8 cellular contexts compared by ENCODE assay signal in the genomic region with DNA sequence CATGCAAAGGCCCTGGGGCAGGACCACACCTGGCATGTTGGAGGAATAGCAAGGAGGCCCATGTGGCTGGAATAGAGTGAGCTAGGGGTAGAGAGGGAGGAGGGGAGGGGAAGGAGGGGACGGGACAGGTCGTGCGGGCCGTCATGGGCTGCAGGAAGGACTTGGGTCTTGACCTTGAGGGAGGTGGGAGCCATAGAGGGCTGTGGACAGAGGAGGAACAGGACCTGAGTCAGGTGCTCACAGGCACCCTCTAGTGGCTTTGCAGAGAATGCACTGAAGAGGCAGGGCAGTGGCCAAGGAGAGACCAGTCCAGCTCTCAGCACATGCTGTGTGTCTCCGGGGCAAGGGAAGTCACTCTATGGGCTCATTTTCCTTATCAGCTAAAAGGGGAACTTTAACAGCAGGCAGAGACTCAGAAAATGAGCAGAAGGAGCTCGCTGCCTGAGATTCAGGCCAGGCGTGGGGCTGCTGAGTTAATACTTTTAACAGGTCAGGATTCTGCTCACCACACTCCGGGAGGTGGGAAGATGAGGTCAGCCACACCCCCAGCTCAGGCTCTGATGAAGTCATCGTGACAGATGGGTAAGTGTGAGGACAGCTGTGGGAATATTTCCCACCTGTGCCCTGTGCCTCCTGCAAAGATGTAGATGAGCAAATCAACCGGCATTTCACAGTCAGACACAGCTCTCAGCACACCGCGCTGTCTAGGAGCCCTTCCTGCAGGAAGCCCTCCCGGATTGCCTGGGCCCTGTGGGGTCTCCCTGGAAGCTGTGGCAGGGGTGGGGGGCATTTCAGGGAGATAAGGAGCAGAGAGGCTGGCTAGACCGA. TPM values are rescaled to one million over a fixed set of nuclear protein-coding genes. Genes with fewer than 3 reads are reported as not detected.
DNase-seq lines count a peak whose midpoint lies in the region; ATAC-seq and TF ChIP-seq lines count a peak whose summit lies in the region.

No MANE protein-coding gene starts in this region.

- 13% methylated on average over 14 of the region's 14 CpGs for WGBS in mesenchymal stem cell

- H3K4ac ChIP-seq in mesenchymal stem cell (ENCODE audit: low read depth in 1 of 2, low read length in 2 of 2) = peak overlapping the region; percentile 7 to 19

- H2AK5ac ChIP-seq in mesenchymal stem cell (ENCODE audit: low read length, severe bottlenecking) = peak overlapping the region; percentile 89

- H3K4me3 ChIP-seq in A673 (ENCODE audit: low read depth, low read length, poor library complexity, severe bottlenecking) (no peak overlapping the region), mesenchymal stem cell (ENCODE audit: insufficient read depth in 1 of 2, low read depth in 1 of 2, low read length in 2 of 2) (no peak overlapping the region)

- H3K27ac Mint-ChIP-seq in activated B cell treated with CpG ODN at 0.5 μM for 24 hours = peak overlapping the region; percentile 16

- H3K27ac ChIP-seq in A673 (ENCODE audit: low read depth, low read length, poor library complexity, severe bottlenecking) (no peak overlapping the region), mesenchymal stem cell (ENCODE audit: low read length, poor library complexity, severe bottlenecking) (peak overlapping the region; percentile 75), substantia nigra (ENCODE audit: low read depth, low read length, poor library complexity, severe bottlenecking) (no peak overlapping the region)

- H3K9me3 Mint-ChIP-seq in activated B cell treated with CpG ODN at 0.5 μM for 24 hours = no peaks in the 10 kb centered on the region

- H4K8ac ChIP-seq in mesenchymal stem cell (ENCODE audit: low read length) = peak overlapping the region; percentile 43

- no peak overlapping the region for H3K4me2 ChIP-seq in mesenchymal stem cell (ENCODE audit: low read length, poor library complexity, severe bottlenecking)

- TF ChIP-seq CTCF in A673 (conservative IDR thresholded peaks at IDR 0.05; ENCODE audit: low read depth, low read length) (peak; percentile 82), GM12874 (IDR thresholded peaks at IDR 0.05; ENCODE audit: insufficient read depth, low read depth, low read length) (peak; percentile 94), activated B cell treated with CpG ODN at 0.5 μM for 24 hours (IDR thresholded peaks at IDR 0.05) (no peak)

- H2BK12ac ChIP-seq in mesenchymal stem cell (ENCODE audit: low read length in 2 of 2) = peak overlapping the region; percentile 70 to 76

- BruUV-seq in A673 (replicated peaks; lab: Mats Ljungman, UMichigan) = no TSS peak

- H3K9me3 ChIP-seq in A673 (ENCODE audit: low read depth, low read length, poor library complexity, severe bottlenecking) = no peaks in the 10 kb centered on the region
- H3K9me3 ChIP-seq in mesenchymal stem cell (ENCODE audit: control insufficient read depth, low read length) = no peaks in the 10 kb centered on the region

- H3K4me1 Mint-ChIP-seq in activated B cell treated with CpG ODN at 0.5 μM for 24 hours = peaks cover 18% of the 10 kb centered on the region

- no peaks in the 10 kb centered on the region for H3K79me1 ChIP-seq in mesenchymal stem cell (replicated peaks; ENCODE audit: low read length, poor library complexity, severe bottlenecking)

- H3K36me3 Mint-ChIP-seq in activated B cell treated with CpG ODN at 0.5 μM for 24 hours (ENCODE audit: low read depth) = no peaks in the 10 kb centered on the region

- H3K23ac ChIP-seq in mesenchymal stem cell (ENCODE audit: low read length in 2 of 2) = no peak overlapping the region

- H3K36me3 ChIP-seq in A673 (ENCODE audit: insufficient read depth, low read length, poor library complexity, severe bottlenecking) (no peaks in the 10 kb centered on the region), mesenchymal stem cell (ENCODE audit: control insufficient read depth in 1 of 2, insufficient read depth in 2 of 2, low read depth in 1 of 2, low read length in 2 of 2) (no peaks in the 10 kb centered on the region)

- H3K18ac ChIP-seq in mesenchymal stem cell (ENCODE audit: low read depth in 1 of 2, low read length in 2 of 2) = peak overlapping the region; percentile 38 to 69

- H3K27me3 Mint-ChIP-seq in activated B cell treated with CpG ODN at 0.5 μM for 24 hours = peaks cover 5% of the 10 kb centered on the region

- ATAC-seq in activated B cell treated with CpG ODN at 0.5 μM for 24 hours (ENCODE audit: low read depth) (peak; percentile 66), HG02870 (IDR thresholded peaks at IDR 0.05; ENCODE audit: unreplicated experiment) (no peak)

- H3K14ac ChIP-seq in mesenchymal stem cell (ENCODE audit: low read length in 2 of 2) = peak overlapping the region in 1 of 2 experiments; percentile 19

- intact Hi-C loops in A673 (cut with micrococcal nuclease; ENCODE audit: unreplicated experiment) = no loop called here
- intact Hi-C loops in activated B cell treated with CpG ODN at 0.5 μM for 24 hours (cut with micrococcal nuclease) = no loop called here

- H4K91ac ChIP-seq in mesenchymal stem cell (ENCODE audit: low read length) = peak overlapping the region; percentile 36

- DNase-seq in A673 (ENCODE audit: low spot score) = peak; percentile 53
- peak; percentile 44 for DNase-seq in NCI-H510A (lab: John Stamatoyannopoulos, UW)
- DNase-seq in activated B cell treated with CpG ODN at 0.5 μM for 24 hours = peak; percentile 32
- peak; percentile 11 for DNase-seq in effector CD8-positive, alpha-beta T cell (lab: John Stamatoyannopoulos, UW)
- peak; percentile 90 for DNase-seq in mesenchymal stem cell
- DNase-seq in substantia nigra (lab: John Stamatoyannopoulos, UW) = peak in 32 of 49 donors; percentile 1 to 59 (median 30)

- peak overlapping the region; percentile 53 for H2BK15ac ChIP-seq in mesenchymal stem cell (ENCODE audit: low read depth, poor library complexity, severe bottlenecking)

- CTCF ChIA-PET in A673 (lab: Charles Lee) (interaction anchor here (0.7 to 1.7 kb wide), 2 partner anchors 21 to 56 kb away, joined by 3 to 5 read pairs; no protein-coding TSS in a partner anchor), activated B cell treated with CpG ODN at 0.5 μM for 24 hours (lab: Charles Lee) (interaction anchor here (0.6 to 3.4 kb wide), 6 partner anchors 12 to 333 kb away, joined by 3 to 14 read pairs (median 3); no protein-coding TSS in a partner anchor)

- H3K4me3 Mint-ChIP-seq in activated B cell treated with CpG ODN at 0.5 μM for 24 hours = no peak overlapping the region

- H2BK5ac ChIP-seq in mesenchymal stem cell (ENCODE audit: low read depth, low read length, poor library complexity, severe bottlenecking) = no peak overlapping the region

- POLR2A ChIA-PET in A673 (lab: Charles Lee; ENCODE audit: low non-redundant PET) (no interaction called here), activated B cell treated with CpG ODN at 0.5 μM for 24 hours (lab: Charles Lee) (interaction anchor here (0.7 to 0.9 kb wide), 2 partner anchors 40 to 58 kb away, joined by 3 to 4 read pairs; no protein-coding TSS in a partner anchor)

- no peak overlapping the region for H2AFZ ChIP-seq in mesenchymal stem cell (ENCODE audit: low read depth, low read length)

- H3K27me3 ChIP-seq in A673 (replicated peaks; ENCODE audit: insufficient read depth, low read depth, low read length, poor library complexity) (no peaks in the 10 kb centered on the region), mesenchymal stem cell (ENCODE audit: control insufficient read depth in 1 of 2, insufficient read depth in 1 of 2, low read length in 2 of 2) (peaks cover 0 to 4% of the 10 kb centered on the region in 2 experiments)

- H2BK120ac ChIP-seq in mesenchymal stem cell (ENCODE audit: low read depth, low read length) = no peak overlapping the region

- no peak overlapping the region for H3K9ac ChIP-seq in mesenchymal stem cell (ENCODE audit: low read length)

- H3K4me1 ChIP-seq in A673 (ENCODE audit: insufficient read depth, low read length, poor library complexity, severe bottlenecking) (peaks cover 7% of the 10 kb centered on the region), mesenchymal stem cell (ENCODE audit: control insufficient read depth, insufficient read depth, low read depth, low read length) (peaks cover 20% of the 10 kb centered on the region)

RNA-seq across cellular contexts. Expression of a gene that starts 6.0 kb away (rescaled TPM):
- total RNA-seq in A673 (2021) (24.7 and 25.4 TPM in 2 replicates), activated B cell treated with CpG ODN at 0.5 μM for 24 hours (13.2 and 15.5 TPM in 2 replicates)
- polyA plus RNA-seq in mesenchymal stem cell (2013, experiment 1 of 2) = 6.1 TPM
- polyA plus RNA-seq in mesenchymal stem cell (2013, experiment 2 of 2) = 6.6 TPM

RNA-seq across cellular contexts. Expression of a gene that starts 36.8 kb away (rescaled TPM):
- total RNA-seq in A673 (2021) = 128 TPM in 2 replicates
- 30.9 and 31.6 TPM in 2 replicates for total RNA-seq in activated B cell treated with CpG ODN at 0.5 μM for 24 hours
- polyA plus RNA-seq in mesenchymal stem cell (2013, experiment 1 of 2) = 184 TPM
- 188 TPM for polyA plus RNA-seq in mesenchymal stem cell (2013, experiment 2 of 2)

Comparison
In these comparisons a context has a peak if more than half of its experiments do, and no peak if none do; other contexts are left out.
1. DNase-seq: peak in every context shown above with its lines; median percentile 90 in mesenchymal stem cell; 53 in A673; 44 in NCI-H510A; 32 in activated B cell treated with CpG ODN at 0.5 μM for 24 hours; 30 in substantia nigra; 11 in effector CD8-positive, alpha-beta T cell.